ENCODE assay signal across 16 cellular contexts in the genomic region with DNA sequence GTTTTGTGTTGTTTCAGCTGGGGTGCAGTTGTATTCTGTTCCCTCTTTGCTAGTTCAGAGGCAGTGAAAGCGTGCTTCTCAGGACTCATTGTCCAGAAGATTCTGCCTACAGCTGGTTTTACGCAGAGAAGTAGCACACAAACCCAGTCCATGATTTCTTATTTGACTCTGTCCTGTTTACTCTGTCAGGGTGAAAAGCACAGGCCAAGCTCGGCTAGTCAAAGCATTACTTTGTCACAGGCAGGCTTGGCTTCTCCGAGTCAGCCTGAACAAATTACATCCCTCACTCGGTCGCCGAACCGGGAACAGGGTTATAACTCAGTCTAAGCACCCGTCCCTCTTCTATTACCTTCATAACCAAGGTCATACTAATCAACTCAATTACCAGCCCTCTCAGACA.
DNase-seq lines count a peak whose midpoint lies in the region; ATAC-seq and TF ChIP-seq lines count a peak whose summit lies in the region.
"Had no signal": no experiment of that assay in that cellular context is flagged by ENCODE, and none has a peak within 500 bp of the region (broad histone marks: within the 10 kb centered on the region; RNA-seq: fewer than 3 reads in every experiment).

No MANE protein-coding gene starts in this region.

- H3K4me1 ChIP-seq in Karpas-422 (ENCODE audit: low read length) (no peaks in the 10 kb centered on the region), left lung (peaks cover 9 to 31% of the 10 kb centered on the region in 2 donors)
- H3K4me1 ChIP-seq: SJCRH30 had no signal

- DNase-seq in T-helper 2 cell treated with Interferon-gamma antibody and Interleukin-4, amounts not matched to agents 5 μg/mL and 100 μg/mL, for 36 hours (ENCODE audit: low spot score), result no peak
- DNase-seq in T-helper 2 cell (no peak), medulla oblongata (ENCODE audit: extremely low spot score) (peak; percentile 51), retina (peak; percentile 42), GOT3 (lab: John Stamatoyannopoulos, UW) (no peak), Karpas-422 (no peak), left lung (no peak)
- DNase-seq: EL, KG1, NCI-H146, NCI-H2081 treated with DMSO at 0.1 percent for 48 hours, NCI-H69, PC-3, SJCRH30 had no signal

- H4K20me1 ChIP-seq in Karpas-422 (ENCODE audit: insufficient read depth, low read depth, low read length), result no peaks in the 10 kb centered on the region

- H2AFZ ChIP-seq in Karpas-422 (ENCODE audit: low read length), result no peak overlapping the region

- H3K9me3 ChIP-seq in Karpas-422 (ENCODE audit: low read length), result peaks cover 3% of the 10 kb centered on the region
- H3K9me3 ChIP-seq in left lung, result peaks cover 0 to 5% of the 10 kb centered on the region in 2 donors

- no peaks in the 10 kb centered on the region for H3K79me2 ChIP-seq in Karpas-422 (ENCODE audit: low read length)

- TF ChIP-seq CTCF in left lung (IDR thresholded peaks at IDR 0.05), result no peak

- H3K4me2 ChIP-seq in Karpas-422 (ENCODE audit: low read depth, low read length, poor library complexity, severe bottlenecking), result no peak overlapping the region

- no peak overlapping the region for H3K27ac ChIP-seq in Karpas-422 (ENCODE audit: low read length)
- no peak overlapping the region for H3K27ac ChIP-seq in left lung
- H3K27ac ChIP-seq: C4-2B, RWPE1, SJCRH30 had no signal

- no peak overlapping the region for H3K27ac Mint-ChIP-seq in T-helper 2 cell treated with Interferon-gamma antibody and Interleukin-4, amounts not matched to agents 5 μg/mL and 100 μg/mL, for 36 hours

- peak overlapping the region; percentile 21 for H3K4me3 Mint-ChIP-seq in T-helper 2 cell treated with Interferon-gamma antibody and Interleukin-4, amounts not matched to agents 5 μg/mL and 100 μg/mL, for 36 hours

- H3K9ac ChIP-seq in Karpas-422 (ENCODE audit: low read length), result no peak overlapping the region

- H3K4me1 Mint-ChIP-seq in T-helper 2 cell treated with Interferon-gamma antibody and Interleukin-4, amounts not matched to agents 5 μg/mL and 100 μg/mL, for 36 hours (ENCODE audit: low read depth), result peaks cover 26% of the 10 kb centered on the region

- no peaks in the 10 kb centered on the region for H3K27me3 Mint-ChIP-seq in T-helper 2 cell treated with Interferon-gamma antibody and Interleukin-4, amounts not matched to agents 5 μg/mL and 100 μg/mL, for 36 hours (ENCODE audit: low read depth)

- no peak for ATAC-seq in left lung
- ATAC-seq: PC-3 had no signal

- no peaks in the 10 kb centered on the region for H3K9me2 ChIP-seq in Karpas-422 (replicated peaks; ENCODE audit: insufficient read depth, low read length)

- H3K9me3 Mint-ChIP-seq in T-helper 2 cell treated with Interferon-gamma antibody and Interleukin-4, amounts not matched to agents 5 μg/mL and 100 μg/mL, for 36 hours, result peaks cover 10% of the 10 kb centered on the region

- no peak overlapping the region for H3K4me3 ChIP-seq in Karpas-422 (ENCODE audit: low read length)
- no peak overlapping the region for H3K4me3 ChIP-seq in left lung
- H3K4me3 ChIP-seq: SJCRH30 had no signal

- H3K27me3 ChIP-seq in Karpas-422 (ENCODE audit: low read length) (no peaks in the 10 kb centered on the region), left lung (no peaks in the 10 kb centered on the region)
- H3K27me3 ChIP-seq: SJCRH30 had no signal

- intact Hi-C loops in left lung (cut with DNase I), result no loop called here

- H3K36me3 ChIP-seq in Karpas-422 (ENCODE audit: insufficient read depth, low read length), result no peaks in the 10 kb centered on the region
- H3K36me3 ChIP-seq in left lung, result no peaks in the 10 kb centered on the region
- H3K36me3 ChIP-seq: SJCRH30 had no signal

- peaks cover 6% of the 10 kb centered on the region for H3K36me3 Mint-ChIP-seq in T-helper 2 cell treated with Interferon-gamma antibody and Interleukin-4, amounts not matched to agents 5 μg/mL and 100 μg/mL, for 36 hours (ENCODE audit: low read depth)

Comparison
In these comparisons a context has a peak if more than half of its experiments do, and no peak if none do; other contexts are left out.
1. DNase-seq: peak in medulla oblongata (single experiment) and retina (single experiment); none in T-helper 2 cell treated with Interferon-gamma antibody and Interleukin-4, amounts not matched to agents 5 μg/mL and 100 μg/mL, for 36 hours (single experiment), T-helper 2 cell (0 of 5), GOT3 (single experiment), Karpas-422 (single experiment) and left lung (0 of 2).